Comparison of ENCODE assay signal across 16 cellular contexts in the genomic region with DNA sequence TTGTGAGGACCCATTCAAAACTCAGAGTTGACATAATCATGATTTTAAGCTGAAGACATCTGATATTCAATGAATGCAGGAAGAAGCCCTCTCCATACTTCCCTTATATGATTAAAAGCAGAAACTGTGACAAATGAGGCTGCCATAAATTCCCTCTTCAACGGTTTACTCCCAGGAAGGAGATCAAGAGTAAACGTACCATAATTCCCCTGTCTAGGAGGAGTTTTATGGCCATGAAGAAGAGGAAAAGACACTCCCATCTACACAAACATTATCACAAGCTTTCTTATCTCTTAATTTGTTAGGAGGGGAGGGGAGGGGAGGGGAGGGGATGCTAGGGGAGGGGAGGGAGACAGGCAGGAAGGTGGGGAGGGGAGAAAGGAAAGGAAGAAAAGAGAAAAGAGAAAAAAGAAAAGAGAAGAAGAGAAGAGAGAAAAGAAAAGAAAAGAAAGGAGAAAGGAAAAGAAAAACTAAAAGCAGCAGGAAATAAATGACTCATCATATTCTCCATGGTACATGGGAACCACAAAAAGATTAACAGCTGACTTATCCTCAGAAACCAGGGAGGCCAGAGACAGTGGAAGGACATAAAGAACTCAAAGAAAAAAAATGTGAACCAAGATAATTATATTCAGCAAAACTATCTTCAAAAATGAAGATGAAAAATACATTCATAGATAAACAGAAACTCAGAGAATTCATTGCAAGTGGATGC.
DNase-seq lines count a peak whose midpoint lies in the region; ATAC-seq and TF ChIP-seq lines count a peak whose summit lies in the region.
"Had no signal": no experiment of that assay in that cellular context is flagged by ENCODE, and none has a peak within 500 bp of the region (broad histone marks: within the 10 kb centered on the region; RNA-seq: fewer than 3 reads in every experiment).

No MANE protein-coding gene starts in this region.

- BruUV-seq in PC-3 (replicated peaks; lab: Mats Ljungman, UMichigan) = no TSS peak

- WGBS in smooth muscle cell (ENCODE audit: low lambda C conversion rate) = 75% methylated on average over 2 of the region's 2 CpGs

- ATAC-seq in PC-3 (no peak), GM19328 (IDR thresholded peaks at IDR 0.05; ENCODE audit: unreplicated experiment) (no peak)
- no peak for ATAC-seq in stimulated activated naive B cell treated with anti-CD40 and anti-IgM and Interleukin-4, amounts not matched to agents 10 μg/mL and 1 μg/mL and 100 μg/mL, for 72 hours (replicated peaks)
- ATAC-seq: activated T-cell treated with anti-CD3 and anti-CD28 coated beads, Interleukin-2, amount 50 U/mL, for 4 hours; lower lobe of right lung had no signal

- no peaks in the 10 kb centered on the region for H3K9me2 ChIP-seq in PC-3 (replicated peaks; ENCODE audit: low read length)

- no peaks in the 10 kb centered on the region for H3K27me3 Mint-ChIP-seq in activated naive CD4-positive, alpha-beta T cell treated with anti-CD3 and anti-CD28 coated beads, Interleukin-2, amount 50 U/mL, for 24 hours
- H3K27me3 Mint-ChIP-seq in activated naive CD4-positive, alpha-beta T cell treated with anti-CD3 and anti-CD28 coated beads for 36 hours (ENCODE audit: low read depth) = no peaks in the 10 kb centered on the region
- H3K27me3 Mint-ChIP-seq in stimulated activated naive B cell treated with anti-CD40 and anti-IgM and Interleukin-4, amounts not matched to agents 10 μg/mL and 1 μg/mL and 100 μg/mL, for 72 hours = no peaks in the 10 kb centered on the region
- H3K27me3 Mint-ChIP-seq: brain had no signal

- H3K79me2 ChIP-seq in PC-3 (ENCODE audit: low read length) = no peaks in the 10 kb centered on the region
- H3K79me2 ChIP-seq in smooth muscle cell (ENCODE audit: low read depth) = no peaks in the 10 kb centered on the region

- H3K4me2 ChIP-seq in PC-3 (ENCODE audit: low read length) = no peak overlapping the region
- H3K4me2 ChIP-seq in smooth muscle cell = no peak overlapping the region

- no peaks in the 10 kb centered on the region for H4K20me1 ChIP-seq in PC-3 (ENCODE audit: low read length)
- no peaks in the 10 kb centered on the region for H4K20me1 ChIP-seq in smooth muscle cell (ENCODE audit: low read depth)

- H3K4me3 Mint-ChIP-seq in activated naive CD4-positive, alpha-beta T cell treated with anti-CD3 and anti-CD28 coated beads, Interleukin-2, amount 50 U/mL, for 24 hours = no peak overlapping the region
- H3K4me3 Mint-ChIP-seq in activated naive CD4-positive, alpha-beta T cell treated with anti-CD3 and anti-CD28 coated beads for 36 hours = no peak overlapping the region
- H3K4me3 Mint-ChIP-seq in stimulated activated naive B cell treated with anti-CD40 and anti-IgM and Interleukin-4, amounts not matched to agents 10 μg/mL and 1 μg/mL and 100 μg/mL, for 72 hours = no peak overlapping the region
- H3K4me3 Mint-ChIP-seq: activated T-cell treated with anti-CD3 and anti-CD28 coated beads, Interleukin-2, amount 50 U/mL, for 4 hours; brain had no signal

- intact Hi-C loops in activated naive CD4-positive, alpha-beta T cell treated with anti-CD3 and anti-CD28 coated beads for 36 hours (cut with micrococcal nuclease) = no loop called here
- intact Hi-C loops in PC-3 (cut with micrococcal nuclease) = no loop called here

- no peaks in the 10 kb centered on the region for H3K27me3 ChIP-seq in PC-3 (ENCODE audit: low read length)
- no peaks in the 10 kb centered on the region for H3K27me3 ChIP-seq in smooth muscle cell (ENCODE audit: low read depth)
- H3K27me3 ChIP-seq: neutrophil, tibial nerve had no signal

- H2AFZ ChIP-seq in PC-3 (ENCODE audit: low read length) = no peak overlapping the region
- H2AFZ ChIP-seq in smooth muscle cell (ENCODE audit: low read depth) = no peak overlapping the region

- peaks cover 7% of the 10 kb centered on the region for H3K9me3 Mint-ChIP-seq in activated naive CD4-positive, alpha-beta T cell treated with anti-CD3 and anti-CD28 coated beads, Interleukin-2, amount 50 U/mL, for 24 hours
- H3K9me3 Mint-ChIP-seq in activated naive CD4-positive, alpha-beta T cell treated with anti-CD3 and anti-CD28 coated beads for 36 hours = peaks cover 11% of the 10 kb centered on the region
- peaks cover 8 to 11% of the 10 kb centered on the region in 2 donors for H3K9me3 Mint-ChIP-seq in stimulated activated naive B cell treated with anti-CD40 and anti-IgM and Interleukin-4, amounts not matched to agents 10 μg/mL and 1 μg/mL and 100 μg/mL, for 72 hours

- H3K4me3 ChIP-seq in PC-3 (ENCODE audit: low read length) (no peak overlapping the region), epithelial cell of esophagus (ENCODE audit: low read length) (no peak overlapping the region), smooth muscle cell (no peak overlapping the region)
- H3K4me3 ChIP-seq: lower lobe of right lung, tibial nerve had no signal

- H3K4me1 ChIP-seq in PC-3 (ENCODE audit: insufficient read depth, low read length) (peaks cover 4% of the 10 kb centered on the region; the same call in 1 of the 2 replicates), smooth muscle cell (ENCODE audit: low read depth) (no peaks in the 10 kb centered on the region)
- H3K4me1 ChIP-seq: lower lobe of right lung, tibial nerve had no signal

- peaks cover 21% of the 10 kb centered on the region for H3K36me3 Mint-ChIP-seq in activated naive CD4-positive, alpha-beta T cell treated with anti-CD3 and anti-CD28 coated beads, Interleukin-2, amount 50 U/mL, for 24 hours
- peaks cover 14% of the 10 kb centered on the region for H3K36me3 Mint-ChIP-seq in activated naive CD4-positive, alpha-beta T cell treated with anti-CD3 and anti-CD28 coated beads for 36 hours (ENCODE audit: low read depth)
- peaks cover 30 to 48% of the 10 kb centered on the region in 2 donors for H3K36me3 Mint-ChIP-seq in stimulated activated naive B cell treated with anti-CD40 and anti-IgM and Interleukin-4, amounts not matched to agents 10 μg/mL and 1 μg/mL and 100 μg/mL, for 72 hours

- H3K9ac ChIP-seq in PC-3 (ENCODE audit: low read length) = no peak overlapping the region
- H3K9ac ChIP-seq in smooth muscle cell (ENCODE audit: low read depth) = no peak overlapping the region

- H3F3A ChIP-seq in PC-3 (ENCODE audit: low read length, unreplicated experiment) (no peaks in the 10 kb centered on the region), smooth muscle cell (ENCODE audit: low read depth) (no peaks in the 10 kb centered on the region)

- H3K36me3 ChIP-seq in PC-3 (ENCODE audit: low read depth, low read length) = no peaks in the 10 kb centered on the region
- H3K36me3 ChIP-seq in smooth muscle cell (ENCODE audit: low read depth) = peaks cover 4% of the 10 kb centered on the region
- H3K36me3 ChIP-seq: lower lobe of right lung, neutrophil, tibial nerve had no signal

- CTCF ChIA-PET in activated naive CD4-positive, alpha-beta T cell treated with anti-CD3 and anti-CD28 coated beads for 36 hours (lab: Charles Lee) = no interaction called here
- CTCF ChIA-PET in PC-3 (lab: Charles Lee) = no interaction called here

- peak overlapping the region; percentile 68 for H3K27ac Mint-ChIP-seq in activated naive CD4-positive, alpha-beta T cell treated with anti-CD3 and anti-CD28 coated beads, Interleukin-2, amount 50 U/mL, for 24 hours
- H3K27ac Mint-ChIP-seq in activated naive CD4-positive, alpha-beta T cell treated with anti-CD3 and anti-CD28 coated beads for 36 hours = no peak overlapping the region
- peak overlapping the region; percentile 81 for H3K27ac Mint-ChIP-seq in stimulated activated naive B cell treated with anti-CD40 and anti-IgM and Interleukin-4, amounts not matched to agents 10 μg/mL and 1 μg/mL and 100 μg/mL, for 72 hours
- H3K27ac Mint-ChIP-seq: brain had no signal

- peaks cover 17% of the 10 kb centered on the region for H3K4me1 Mint-ChIP-seq in activated naive CD4-positive, alpha-beta T cell treated with anti-CD3 and anti-CD28 coated beads, Interleukin-2, amount 50 U/mL, for 24 hours
- H3K4me1 Mint-ChIP-seq in activated naive CD4-positive, alpha-beta T cell treated with anti-CD3 and anti-CD28 coated beads for 36 hours (ENCODE audit: low read depth) = peaks cover 6% of the 10 kb centered on the region
- H3K4me1 Mint-ChIP-seq in stimulated activated naive B cell treated with anti-CD40 and anti-IgM and Interleukin-4, amounts not matched to agents 10 μg/mL and 1 μg/mL and 100 μg/mL, for 72 hours = peaks cover 13 to 30% of the 10 kb centered on the region in 2 donors
- H3K4me1 Mint-ChIP-seq: brain had no signal

- no peak overlapping the region for H3K27ac ChIP-seq in PC-3 (ENCODE audit: low read length)
- H3K27ac ChIP-seq in smooth muscle cell (ENCODE audit: low read depth) = no peak overlapping the region
- H3K27ac ChIP-seq: lower lobe of right lung, neutrophil, tibial nerve had no signal

- POLR2A ChIA-PET in PC-3 (lab: Charles Lee; ENCODE audit: unreplicated experiment) = no interaction called here

- no peak for DNase-seq in activated naive CD4-positive, alpha-beta T cell treated with anti-CD3 and anti-CD28 coated beads for 36 hours
- DNase-seq in PC-3 = peak; percentile 10
- DNase-seq in epithelial cell of esophagus (ENCODE audit: low read depth) = peak; percentile 18
- no peak for DNase-seq in stimulated activated naive B cell treated with anti-CD40 and anti-IgM and Interleukin-4, amounts not matched to agents 10 μg/mL and 1 μg/mL and 100 μg/mL, for 72 hours
- DNase-seq in smooth muscle cell (lab: John Stamatoyannopoulos, UW; ENCODE audit: unreplicated experiment) = no peak
- no peak for DNase-seq in UCSD-AML1 (lab: John Stamatoyannopoulos, UW; ENCODE audit: unreplicated experiment)
- DNase-seq: activated T-cell treated with anti-CD3 and anti-CD28 coated beads, Interleukin-2, amount 50 U/mL, for 4 hours; effector CD8-positive, alpha-beta T cell; hypothalamus; lower lobe of right lung; NCI-H1930 had no signal

- no peak for TF ChIP-seq CTCF in PC-3 (conservative IDR thresholded peaks at IDR 0.05; ENCODE audit: low read depth, low read length)
- no peak for TF ChIP-seq CTCF in epithelial cell of esophagus (IDR thresholded peaks at IDR 0.05; ENCODE audit: insufficient read depth, low read depth, low read length, missing control alignments)
- TF ChIP-seq CTCF in smooth muscle cell (IDR thresholded peaks at IDR 0.05; ENCODE audit: borderline replicate concordance, insufficient read depth, poor library complexity, severe bottlenecking) = no peak

- H3K9me3 ChIP-seq in PC-3 (ENCODE audit: low read length) (no peaks in the 10 kb centered on the region), smooth muscle cell (replicated peaks; ENCODE audit: low read depth) (no peaks in the 10 kb centered on the region)
- H3K9me3 ChIP-seq: neutrophil had no signal

Comparison
In these comparisons a context has a peak if more than half of its experiments do, and no peak if none do; other contexts are left out.
1. DNase-seq: peak in PC-3 (single experiment) and epithelial cell of esophagus (single experiment); none in activated naive CD4-positive, alpha-beta T cell treated with anti-CD3 and anti-CD28 coated beads for 36 hours (single experiment), stimulated activated naive B cell treated with anti-CD40 and anti-IgM and Interleukin-4, amounts not matched to agents 10 μg/mL and 1 μg/mL and 100 μg/mL, for 72 hours (single experiment), smooth muscle cell (single experiment) and UCSD-AML1 (single experiment).